In genomic region chr19:41886761-41887710, GRCh38 we compare ENCODE assay signal across 9 cellular contexts. TPM values are rescaled to one million over a fixed set of nuclear protein-coding genes. Genes with fewer than 3 reads are reported as not detected.
DNase-seq lines count a peak whose midpoint lies in the region; ATAC-seq and TF ChIP-seq lines count a peak whose summit lies in the region.
"Had no signal": no experiment of that assay in that cellular context is flagged by ENCODE, and none has a peak within 500 bp of the region (broad histone marks: within the 10 kb centered on the region; RNA-seq: fewer than 3 reads in every experiment).

No MANE protein-coding gene starts in this region.

- TF ChIP-seq CTCF in lower lobe of right lung (IDR thresholded peaks at IDR 0.05) = no peak
- no peak for TF ChIP-seq CTCF in upper lobe of right lung (IDR thresholded peaks at IDR 0.05)

- H3K4me3 ChIP-seq in lower lobe of right lung = peak overlapping the region; percentile 39
- peak overlapping the region; percentile 36 for H3K4me3 ChIP-seq in upper lobe of right lung

- ATAC-seq in lower lobe of right lung (no peak), upper lobe of right lung (no peak), HG03520 (IDR thresholded peaks at IDR 0.05; ENCODE audit: unreplicated experiment) (no peak)

- H3K27ac ChIP-seq in lower lobe of right lung (peak overlapping the region; percentile 71), upper lobe of right lung (peak overlapping the region; percentile 66)
- H3K27ac ChIP-seq: HL-60 had no signal

- H3K36me3 ChIP-seq in lower lobe of right lung = peaks cover 47% of the 10 kb centered on the region
- H3K36me3 ChIP-seq in upper lobe of right lung = peaks cover 34% of the 10 kb centered on the region

- intact Hi-C loops in lower lobe of right lung (cut with DNase I) (loop anchor here (10.0 kb wide), 1 partner anchor 48 kb away; no protein-coding TSS in a partner anchor), upper lobe of right lung (cut with DNase I) (no loop called here)

- H3K9me3 ChIP-seq in lower lobe of right lung (no peaks in the 10 kb centered on the region), upper lobe of right lung (no peaks in the 10 kb centered on the region)

- H3K4me1 ChIP-seq in lower lobe of right lung (peaks cover 61% of the 10 kb centered on the region), upper lobe of right lung (peaks cover 50% of the 10 kb centered on the region)

- DNase-seq in activated gamma-delta T cell treated with Interleukin-2 at 50 U/mL for 16 hours (peak; percentile 87), activated gamma-delta T cell (lab: John Stamatoyannopoulos, UW) (no peak), activated T-helper 1 cell treated with Interleukin-2 at 50 U/mL for 16 hours (ENCODE audit: low read depth) (peak; percentile 63), lower lobe of right lung (no peak), upper lobe of right lung (no peak), LoVo (ENCODE audit: low spot score) (no peak), midbrain (lab: John Stamatoyannopoulos, UW) (no peak)

- no peaks in the 10 kb centered on the region for H3K27me3 ChIP-seq in lower lobe of right lung (ENCODE audit: low read depth)
- no peaks in the 10 kb centered on the region for H3K27me3 ChIP-seq in upper lobe of right lung

RNA-seq across cellular contexts. Expression of gene ARHGEF1, which starts 4.1 kb away (rescaled TPM):
- total RNA-seq in lower lobe of right lung (206 TPM), upper lobe of right lung (197 TPM)

RNA-seq across cellular contexts. Expression of gene CD79A, which starts 10.0 kb away (rescaled TPM):
- 1.2 TPM for total RNA-seq in lower lobe of right lung
- total RNA-seq in upper lobe of right lung = 1.4 TPM

RNA-seq across cellular contexts. Expression of gene RPS19, which starts 27.0 kb away (rescaled TPM):
- total RNA-seq in lower lobe of right lung (1,736 TPM), upper lobe of right lung (1,667 TPM)

RNA-seq across cellular contexts. Expression of gene ERFL, which starts 41.2 kb away (rescaled TPM):
- total RNA-seq in lower lobe of right lung (0.41 TPM), upper lobe of right lung (0.43 TPM)

RNA-seq across cellular contexts. Expression of gene DMRTC2, which starts 42.2 kb away (rescaled TPM):
- total RNA-seq in lower lobe of right lung (not detected), upper lobe of right lung (not detected)

Comparison
In these comparisons a context has a peak if more than half of its experiments do, and no peak if none do; other contexts are left out.
1. DNase-seq: peak in activated gamma-delta T cell treated with Interleukin-2 at 50 U/mL for 16 hours (single experiment) and activated T-helper 1 cell treated with Interleukin-2 at 50 U/mL for 16 hours (single experiment); none in activated gamma-delta T cell (single experiment), lower lobe of right lung (single experiment), upper lobe of right lung (single experiment), LoVo (single experiment) and midbrain (single experiment).